In genomic region chr11:119361961-119362725, GRCh38 we compare ENCODE assay signal across 11 cellular contexts. TPM values are rescaled to one million over a fixed set of nuclear protein-coding genes. Genes with fewer than 3 reads are reported as not detected.
DNase-seq lines count a peak whose midpoint lies in the region; ATAC-seq, FAIRE-seq and TF ChIP-seq lines count a peak whose summit lies in the region.
"Had no signal": no experiment of that assay in that cellular context is flagged by ENCODE, and none has a peak within 500 bp of the region (broad histone marks: within the 10 kb centered on the region; RNA-seq: fewer than 3 reads in every experiment).

No MANE protein-coding gene starts in this region.

- intact Hi-C loops in HepG2 (cut with micrococcal nuclease; ENCODE audit: unreplicated experiment) = no loop called here

- no peaks in the 10 kb centered on the region for H3K9me3 Mint-ChIP-seq in activated T-cell treated with anti-CD3 and anti-CD28 coated beads, Interleukin-2, amount 50 U/mL, for 4 hours
- H3K9me3 Mint-ChIP-seq: stimulated activated naive CD8-positive, alpha-beta T cell treated with anti-CD3 and anti-CD28 coated beads, Interleukin-15, amount 100 ng/mL, for 72 hours had no signal

- H3K36me3 Mint-ChIP-seq in activated T-cell treated with anti-CD3 and anti-CD28 coated beads, Interleukin-2, amount 50 U/mL, for 4 hours (ENCODE audit: insufficient read depth) = no peaks in the 10 kb centered on the region

- 91% methylated on average over 10 of the region's 11 CpGs for whole genome bisulfite sequencing in HepG2 (ENCODE audit: low lambda C conversion rate)
- WGBS in tibial nerve, 2 donors = 73 to 80% methylated on average over 11 of the region's 11 CpGs

- H3K27me3 Mint-ChIP-seq in activated T-cell treated with anti-CD3 and anti-CD28 coated beads, Interleukin-2, amount 50 U/mL, for 4 hours (ENCODE audit: low read depth) = peaks cover 45% of the 10 kb centered on the region

- ATAC-seq in activated T-cell treated with anti-CD3 and anti-CD28 coated beads, Interleukin-2, amount 50 U/mL, for 4 hours = no peak
- ATAC-seq in HepG2 = no peak
- ATAC-seq in GM21529 (IDR thresholded peaks at IDR 0.05; ENCODE audit: unreplicated experiment) = no peak

- H3K27me3 ChIP-seq in HepG2 (ENCODE audit: control insufficient read depth in 1 of 2, insufficient read depth in 2 of 2, low read length in 2 of 2) (no peaks in the 10 kb centered on the region), tibial nerve (peaks cover 0 to 4% of the 10 kb centered on the region in 2 donors)

- POLR2A ChIA-PET in HepG2 (lab: Yijun Ruan, JAX) = interaction anchor here (1.1 to 2.3 kb wide), 7 partner anchors 8 to 24 kb away, joined by 3 to 12 read pairs (median 5); partner anchors contain the start of gene USP2

- FAIRE-seq in HepG2 (lab: Jason Lieb, UNC) = no peak

- TF ChIP-seq CTCF in HepG2 (CRISPR knock-in tag; IDR thresholded peaks at IDR 0.05) (no peak), tibial nerve (IDR thresholded peaks at IDR 0.05) (no peak)

- H3K4me3 ChIP-seq in HepG2 (replicated peaks in 1 of 3; ENCODE audit: insufficient read depth in 1 of 3, low read depth in 2 of 3, low read length in 3 of 3) (no peak overlapping the region), tibial nerve (peak overlapping the region in 2 of 4 donors; percentile 35 to 62)

- H3K4me3 Mint-ChIP-seq in activated T-cell treated with anti-CD3 and anti-CD28 coated beads, Interleukin-2, amount 50 U/mL, for 4 hours = peak overlapping the region; percentile 33

- in situ Hi-C loops in HepG2 (cut with HindIII; ENCODE audit: extremely low pct_ligation_motif_present, low pct_unique_long_range_greater_than_20kb) = no loop called here

- no peak for TF ChIP-seq RAD21 in HepG2 (CRISPR knock-in tag; IDR thresholded peaks at IDR 0.05)

- H3K4me1 Mint-ChIP-seq in activated T-cell treated with anti-CD3 and anti-CD28 coated beads, Interleukin-2, amount 50 U/mL, for 4 hours (ENCODE audit: low read depth) = peaks cover 12% of the 10 kb centered on the region

- TF ChIP-seq EP300 in HepG2 (IDR thresholded peaks at IDR 0.05; ENCODE audit: low read depth in 2 of 2, low read length in 2 of 2) (no peak), HepG2 (CRISPR knock-in tag; IDR thresholded peaks at IDR 0.05; ENCODE audit: borderline replicate concordance) (no peak), tibial nerve (IDR thresholded peaks at IDR 0.05) (no peak)

- no TSS peak for BruUV-seq in HepG2 (replicated peaks; lab: Mats Ljungman, UMichigan)

- DNase-seq in activated T-cell treated with anti-CD3 and anti-CD28 coated beads, Interleukin-2, amount 50 U/mL, for 4 hours = no peak
- DNase-seq in activated T-cell treated with anti-CD3 and anti-CD28 coated beads, Interleukin-2, amount 50 U/mL, for 1 hour = no peak
- DNase-seq in HepG2 (ENCODE audit: low spot score) (no peak), tibial nerve (ENCODE audit: low spot score in 2 of 2) (no peak), cortex of kidney (lab: John Stamatoyannopoulos, UW) (no peak)
- DNase-seq: activated CD4-positive, alpha-beta T cell treated with anti-CD3 and anti-CD28 coated beads, Interleukin-2, amount 50 U/mL, for 4 hours; stimulated activated naive CD8-positive, alpha-beta T cell treated with anti-CD3 and anti-CD28 coated beads, Interleukin-15, amount 100 ng/mL, for 72 hours had no signal

- TF ChIP-seq POLR2A in HepG2 (IDR thresholded peaks at IDR 0.05; ENCODE audit: insufficient read depth in 1 of 2, low read depth in 2 of 2, low read length in 2 of 2) = no peak
- TF ChIP-seq POLR2A in tibial nerve (IDR thresholded peaks at IDR 0.05) = no peak

- peak overlapping the region; percentile 44 for H3K27ac ChIP-seq in HepG2 (ENCODE audit: extremely low read length, insufficient read depth, low read length)
- H3K27ac ChIP-seq in tibial nerve = peak overlapping the region; percentile 17 to 89 (median 76)

- CTCF ChIA-PET in HepG2 (lab: Yijun Ruan, JAX; ENCODE audit: low intra/inter-chr PET ratio, low total read pairs) = no interaction called here

- H2AFZ ChIP-seq in HepG2 (ENCODE audit: low read length) = no peak overlapping the region

- H3K9ac ChIP-seq in HepG2 (ENCODE audit: insufficient read depth, low read depth, low read length) = no peak overlapping the region

- H3K9me3 ChIP-seq in HepG2 (ENCODE audit: low read length) (no peaks in the 10 kb centered on the region), tibial nerve (no peaks in the 10 kb centered on the region)

- peaks cover 7% of the 10 kb centered on the region for H3K79me2 ChIP-seq in HepG2 (ENCODE audit: insufficient read depth, low read length)

- H4K20me1 ChIP-seq in HepG2 (ENCODE audit: insufficient read depth, low read length) = no peaks in the 10 kb centered on the region; the same call in 1 of the 2 replicates

- H3K4me2 ChIP-seq in HepG2 (ENCODE audit: low read depth, low read length) = no peak overlapping the region

- H3K36me3 ChIP-seq in HepG2 (replicated peaks in 1 of 2; ENCODE audit: control insufficient read depth in 1 of 2, insufficient read depth in 2 of 2, low read length in 2 of 2) (peaks cover 5 to 24% of the 10 kb centered on the region in 2 experiments; a peak in 4 of 5 replicates), tibial nerve (peaks cover 0 to 29% (median 0%) of the 10 kb centered on the region in 3 donors)

- H3K4me1 ChIP-seq in HepG2 (ENCODE audit: insufficient read depth, low read length) = peaks cover 69% of the 10 kb centered on the region
- peaks cover 0 to 63% (median 20%) of the 10 kb centered on the region in 4 donors for H3K4me1 ChIP-seq in tibial nerve

RNA-seq across cellular contexts. Expression of gene MFRP, which starts 15.6 kb away (rescaled TPM):
- total RNA-seq in activated T-cell treated with anti-CD3 and anti-CD28 coated beads, Interleukin-2, amount 50 U/mL, for 4 hours = not detected
- not detected in 2 replicates for total RNA-seq in HepG2 (2016; rRNA removed; fragmentation: Illumina TruSeq; extraction: Trizol)
- not detected in 2 replicates for total RNA-seq in HepG2 (2016; cell fraction: cytosol; rRNA removed; fragmentation: Illumina TruSeq; extraction: Trizol; ENCODE audit: low read depth)
- not detected in 2 replicates for total RNA-seq in HepG2 (2016; cell fraction: insoluble cytoplasmic fraction; rRNA removed; fragmentation: Illumina TruSeq; extraction: Trizol)
- total RNA-seq in HepG2 (2016; cell fraction: membrane; rRNA removed; fragmentation: Illumina TruSeq; extraction: Trizol) = not detected in 2 replicates
- total RNA-seq in HepG2 (2016; cell fraction: nucleus; rRNA removed; fragmentation: Illumina TruSeq; extraction: Trizol) = not detected in 2 replicates
- not detected in 2 replicates for polyA plus RNA-seq in HepG2 (2011; rRNA removed)
- polyA plus RNA-seq in HepG2 (2011; cell fraction: cytosol; rRNA removed) = not detected in 2 replicates
- not detected in 2 replicates for polyA plus RNA-seq in HepG2 (2011; cell fraction: nucleus; rRNA removed)
- polyA plus RNA-seq in HepG2 (2012) = not detected in 2 replicates
- polyA plus RNA-seq in HepG2 (2016; cell fraction: cytosol; fragmentation: Illumina TruSeq; extraction: Trizol; ENCODE audit: low read depth) = not detected in 2 replicates
- polyA plus RNA-seq in HepG2 (2016; cell fraction: insoluble cytoplasmic fraction; fragmentation: Illumina TruSeq; extraction: Trizol; ENCODE audit: low read depth) = not detected in 2 replicates
- not detected in 2 replicates for polyA plus RNA-seq in HepG2 (2016; cell fraction: membrane; fragmentation: Illumina TruSeq; extraction: Trizol; ENCODE audit: low read depth)
- not detected in 2 replicates for polyA plus RNA-seq in HepG2 (2016; cell fraction: nucleus; fragmentation: Illumina TruSeq; extraction: Trizol; ENCODE audit: insufficient read depth, low read depth)
- polyA minus RNA-seq in HepG2 (2011; rRNA and poly(A)+ RNA removed; ENCODE audit: low replicate concordance) = not detected in 2 replicates
- polyA minus RNA-seq in HepG2 (2011; cell fraction: cytosol; rRNA and poly(A)+ RNA removed) = not detected in 2 replicates
- not detected in 2 replicates for polyA minus RNA-seq in HepG2 (2011; cell fraction: nucleus; rRNA and poly(A)+ RNA removed)
- under 1 TPM in 1 of 4 donors, not detected in 3; 0.44 TPM for total RNA-seq in tibial nerve
- total RNA-seq: dermis microvascular lymphatic vessel endothelial cell, mucosa of gallbladder had no signal
- polyA plus RNA-seq: BJ had no signal

RNA-seq across cellular contexts. Expression of gene USP2, which starts 19.3 kb away (rescaled TPM):
- under 1 TPM; 0.19 to 0.53 (median 0.37) TPM for total RNA-seq in activated T-cell treated with anti-CD3 and anti-CD28 coated beads, Interleukin-2, amount 50 U/mL, for 4 hours
- total RNA-seq in HepG2 (2016; rRNA removed; fragmentation: Illumina TruSeq; extraction: Trizol) = 6.0 and 7.2 TPM in 2 replicates
- total RNA-seq in HepG2 (2016; cell fraction: cytosol; rRNA removed; fragmentation: Illumina TruSeq; extraction: Trizol; ENCODE audit: low read depth) = 1.1 and 1.7 TPM in 2 replicates
- 6.5 and 7.1 TPM in 2 replicates for total RNA-seq in HepG2 (2016; cell fraction: insoluble cytoplasmic fraction; rRNA removed; fragmentation: Illumina TruSeq; extraction: Trizol)
- total RNA-seq in HepG2 (2016; cell fraction: membrane; rRNA removed; fragmentation: Illumina TruSeq; extraction: Trizol) = 5.7 and 5.9 TPM in 2 replicates
- total RNA-seq in HepG2 (2016; cell fraction: nucleus; rRNA removed; fragmentation: Illumina TruSeq; extraction: Trizol) = 5.8 and 7.8 TPM in 2 replicates
- polyA plus RNA-seq in HepG2 (2011; rRNA removed) = 2.5 and 3.2 TPM in 2 replicates
- 2.2 TPM in 2 replicates for polyA plus RNA-seq in HepG2 (2011; cell fraction: cytosol; rRNA removed)
- polyA plus RNA-seq in HepG2 (2011; cell fraction: nucleus; rRNA removed) = 4.4 and 4.7 TPM in 2 replicates
- polyA plus RNA-seq in HepG2 (2012) = 2.5 and 3.0 TPM in 2 replicates
- 1.1 and 1.3 TPM in 2 replicates for polyA plus RNA-seq in HepG2 (2016; cell fraction: cytosol; fragmentation: Illumina TruSeq; extraction: Trizol; ENCODE audit: low read depth)
- polyA plus RNA-seq in HepG2 (2016; cell fraction: insoluble cytoplasmic fraction; fragmentation: Illumina TruSeq; extraction: Trizol; ENCODE audit: low read depth) = 7.6 and 11.3 TPM in 2 replicates
- 4.1 and 4.2 TPM in 2 replicates for polyA plus RNA-seq in HepG2 (2016; cell fraction: membrane; fragmentation: Illumina TruSeq; extraction: Trizol; ENCODE audit: low read depth)
- 22.1 and 23.0 TPM in 2 replicates for polyA plus RNA-seq in HepG2 (2016; cell fraction: nucleus; fragmentation: Illumina TruSeq; extraction: Trizol; ENCODE audit: insufficient read depth, low read depth)
- polyA minus RNA-seq in HepG2 (2011; rRNA and poly(A)+ RNA removed; ENCODE audit: low replicate concordance) = 5.4 and 5.9 TPM in 2 replicates
- 4.0 and 5.4 TPM in 2 replicates for polyA minus RNA-seq in HepG2 (2011; cell fraction: cytosol; rRNA and poly(A)+ RNA removed)
- polyA minus RNA-seq in HepG2 (2011; cell fraction: nucleus; rRNA and poly(A)+ RNA removed) = 2.4 and 5.7 TPM in 2 replicates
- total RNA-seq in tibial nerve = 10 to 100 TPM in 2 of 4 donors, 1 to 10 TPM in 2; 2.1 to 18.4 (median 11.6) TPM

RNA-seq across cellular contexts. Expression of gene C1QTNF5, which starts 21.5 kb away (rescaled TPM):
- total RNA-seq in activated T-cell treated with anti-CD3 and anti-CD28 coated beads, Interleukin-2, amount 50 U/mL, for 4 hours = not detected
- total RNA-seq in HepG2 (2016; rRNA removed; fragmentation: Illumina TruSeq; extraction: Trizol) (0.77 and 1.2 TPM in 2 replicates), tibial nerve (10 to 100 TPM; 12.5 to 55.2 (median 34.1) TPM)
- 0.26 and 0.40 TPM in 2 replicates for total RNA-seq in HepG2 (2016; cell fraction: cytosol; rRNA removed; fragmentation: Illumina TruSeq; extraction: Trizol; ENCODE audit: low read depth)
- 0.76 and 0.78 TPM in 2 replicates for total RNA-seq in HepG2 (2016; cell fraction: insoluble cytoplasmic fraction; rRNA removed; fragmentation: Illumina TruSeq; extraction: Trizol)
- total RNA-seq in HepG2 (2016; cell fraction: membrane; rRNA removed; fragmentation: Illumina TruSeq; extraction: Trizol) = 0.28 and 0.45 TPM in 2 replicates
- total RNA-seq in HepG2 (2016; cell fraction: nucleus; rRNA removed; fragmentation: Illumina TruSeq; extraction: Trizol) = 0.47 and 0.91 TPM in 2 replicates
- 0.86 TPM in 2 replicates for polyA plus RNA-seq in HepG2 (2011; rRNA removed)
- 0.91 and 1.1 TPM in 2 replicates for polyA plus RNA-seq in HepG2 (2011; cell fraction: cytosol; rRNA removed)
- polyA plus RNA-seq in HepG2 (2011; cell fraction: nucleus; rRNA removed) = 0.96 and 1.1 TPM in 2 replicates
- 0.19 and 0.53 TPM in 2 replicates for polyA plus RNA-seq in HepG2 (2012)
- 0.25 and 0.45 TPM in 2 replicates for polyA plus RNA-seq in HepG2 (2016; cell fraction: cytosol; fragmentation: Illumina TruSeq; extraction: Trizol; ENCODE audit: low read depth)
- polyA plus RNA-seq in HepG2 (2016; cell fraction: insoluble cytoplasmic fraction; fragmentation: Illumina TruSeq; extraction: Trizol; ENCODE audit: low read depth) = 0.39 and 0.53 TPM in 2 replicates
- 0.16 and 0.49 TPM in 2 replicates for polyA plus RNA-seq in HepG2 (2016; cell fraction: membrane; fragmentation: Illumina TruSeq; extraction: Trizol; ENCODE audit: low read depth)
- 1.1 and 1.6 TPM in 2 replicates for polyA plus RNA-seq in HepG2 (2016; cell fraction: nucleus; fragmentation: Illumina TruSeq; extraction: Trizol; ENCODE audit: insufficient read depth, low read depth)
- 0.94 TPM in 1 of 2 replicates, not detected in the other for polyA minus RNA-seq in HepG2 (2011; rRNA and poly(A)+ RNA removed; ENCODE audit: low replicate concordance)
- not detected in 2 replicates for polyA minus RNA-seq in HepG2 (2011; cell fraction: cytosol; rRNA and poly(A)+ RNA removed)
- not detected in 2 replicates for polyA minus RNA-seq in HepG2 (2011; cell fraction: nucleus; rRNA and poly(A)+ RNA removed)

RNA-seq across cellular contexts. Expression of gene RNF26, which starts 27.8 kb away (rescaled TPM):
- 10 to 100 TPM; 18.6 to 20.7 (median 18.9) TPM for total RNA-seq in activated T-cell treated with anti-CD3 and anti-CD28 coated beads, Interleukin-2, amount 50 U/mL, for 4 hours
- total RNA-seq in HepG2 (2016; rRNA removed; fragmentation: Illumina TruSeq; extraction: Trizol) = 11.9 and 20.8 TPM in 2 replicates
- total RNA-seq in HepG2 (2016; cell fraction: cytosol; rRNA removed; fragmentation: Illumina TruSeq; extraction: Trizol; ENCODE audit: low read depth) = 5.1 and 5.5 TPM in 2 replicates
- 11.0 and 17.9 TPM in 2 replicates for total RNA-seq in HepG2 (2016; cell fraction: insoluble cytoplasmic fraction; rRNA removed; fragmentation: Illumina TruSeq; extraction: Trizol)
- 25.7 and 27.9 TPM in 2 replicates for total RNA-seq in HepG2 (2016; cell fraction: membrane; rRNA removed; fragmentation: Illumina TruSeq; extraction: Trizol)
- total RNA-seq in HepG2 (2016; cell fraction: nucleus; rRNA removed; fragmentation: Illumina TruSeq; extraction: Trizol) = 16.9 and 17.9 TPM in 2 replicates
- polyA plus RNA-seq in HepG2 (2011; rRNA removed) = 26.3 and 28.8 TPM in 2 replicates
- 33.9 and 41.8 TPM in 2 replicates for polyA plus RNA-seq in HepG2 (2011; cell fraction: cytosol; rRNA removed)
- polyA plus RNA-seq in HepG2 (2011; cell fraction: nucleus; rRNA removed) = 21.0 and 21.5 TPM in 2 replicates
- polyA plus RNA-seq in HepG2 (2012) = 29.6 and 32.1 TPM in 2 replicates
- 16.4 and 19.4 TPM in 2 replicates for polyA plus RNA-seq in HepG2 (2016; cell fraction: cytosol; fragmentation: Illumina TruSeq; extraction: Trizol; ENCODE audit: low read depth)
- polyA plus RNA-seq in HepG2 (2016; cell fraction: insoluble cytoplasmic fraction; fragmentation: Illumina TruSeq; extraction: Trizol; ENCODE audit: low read depth) = 51.2 and 62.2 TPM in 2 replicates
- polyA plus RNA-seq in HepG2 (2016; cell fraction: membrane; fragmentation: Illumina TruSeq; extraction: Trizol; ENCODE audit: low read depth) = 61.9 and 66.3 TPM in 2 replicates
- polyA plus RNA-seq in HepG2 (2016; cell fraction: nucleus; fragmentation: Illumina TruSeq; extraction: Trizol; ENCODE audit: insufficient read depth, low read depth) = 50.4 and 51.8 TPM in 2 replicates
- polyA minus RNA-seq in HepG2 (2011; rRNA and poly(A)+ RNA removed; ENCODE audit: low replicate concordance) = 92.7 and 163 TPM in 2 replicates
- 34.6 and 35.6 TPM in 2 replicates for polyA minus RNA-seq in HepG2 (2011; cell fraction: cytosol; rRNA and poly(A)+ RNA removed)
- polyA minus RNA-seq in HepG2 (2011; cell fraction: nucleus; rRNA and poly(A)+ RNA removed) = 16.9 and 21.8 TPM in 2 replicates
- total RNA-seq in tibial nerve = 10 to 100 TPM; 13.8 to 19.2 (median 15.9) TPM

RNA-seq across cellular contexts. Expression of gene MCAM, which starts 45.2 kb away (rescaled TPM):
- total RNA-seq in activated T-cell treated with anti-CD3 and anti-CD28 coated beads, Interleukin-2, amount 50 U/mL, for 4 hours = 1 to 10 TPM in 2 of 3 donors, under 1 TPM in 1; 0.96 to 3.2 (median 2.1) TPM
- 5.9 and 15.2 TPM in 2 replicates for total RNA-seq in HepG2 (2016; rRNA removed; fragmentation: Illumina TruSeq; extraction: Trizol)
- 0.97 and 1.4 TPM in 2 replicates for total RNA-seq in HepG2 (2016; cell fraction: cytosol; rRNA removed; fragmentation: Illumina TruSeq; extraction: Trizol; ENCODE audit: low read depth)
- 5.2 and 13.8 TPM in 2 replicates for total RNA-seq in HepG2 (2016; cell fraction: insoluble cytoplasmic fraction; rRNA removed; fragmentation: Illumina TruSeq; extraction: Trizol)
- 2.5 and 3.3 TPM in 2 replicates for total RNA-seq in HepG2 (2016; cell fraction: membrane; rRNA removed; fragmentation: Illumina TruSeq; extraction: Trizol)
- 13.7 and 14.4 TPM in 2 replicates for total RNA-seq in HepG2 (2016; cell fraction: nucleus; rRNA removed; fragmentation: Illumina TruSeq; extraction: Trizol)
- polyA plus RNA-seq in HepG2 (2011; rRNA removed) = 12.1 and 18.6 TPM in 2 replicates
- polyA plus RNA-seq in HepG2 (2011; cell fraction: cytosol; rRNA removed) = 33.4 and 50.2 TPM in 2 replicates
- polyA plus RNA-seq in HepG2 (2011; cell fraction: nucleus; rRNA removed) = 24.8 and 27.5 TPM in 2 replicates
- 4.0 and 15.6 TPM in 2 replicates for polyA plus RNA-seq in HepG2 (2012)
- polyA plus RNA-seq in HepG2 (2016; cell fraction: cytosol; fragmentation: Illumina TruSeq; extraction: Trizol; ENCODE audit: low read depth) = 0.68 and 0.83 TPM in 2 replicates
- polyA plus RNA-seq in HepG2 (2016; cell fraction: insoluble cytoplasmic fraction; fragmentation: Illumina TruSeq; extraction: Trizol; ENCODE audit: low read depth) = 3.9 and 5.4 TPM in 2 replicates
- 1.1 and 2.3 TPM in 2 replicates for polyA plus RNA-seq in HepG2 (2016; cell fraction: membrane; fragmentation: Illumina TruSeq; extraction: Trizol; ENCODE audit: low read depth)
- 18.8 and 20.4 TPM in 2 replicates for polyA plus RNA-seq in HepG2 (2016; cell fraction: nucleus; fragmentation: Illumina TruSeq; extraction: Trizol; ENCODE audit: insufficient read depth, low read depth)
- 29.9 and 104 TPM in 2 replicates for polyA minus RNA-seq in HepG2 (2011; rRNA and poly(A)+ RNA removed; ENCODE audit: low replicate concordance)
- 14.3 and 15.4 TPM in 2 replicates for polyA minus RNA-seq in HepG2 (2011; cell fraction: cytosol; rRNA and poly(A)+ RNA removed)
- polyA minus RNA-seq in HepG2 (2011; cell fraction: nucleus; rRNA and poly(A)+ RNA removed) = 13.8 and 15.8 TPM in 2 replicates
- 1,000 to 10,000 TPM in 1 of 4 donors, 100 to 1,000 TPM in 3; 612 to 1,198 (median 830) TPM for total RNA-seq in tibial nerve

Comparison
In these comparisons a context has a peak if more than half of its experiments do, and no peak if none do; other contexts are left out.
1. RNA of gene C1QTNF5, which starts 21.5 kb away (total RNA-seq): 12.5 to 55.2 TPM in tibial nerve; 0.26 to 1.2 TPM in HepG2 and not detected in activated T-cell treated with anti-CD3 and anti-CD28 coated beads, Interleukin-2, amount 50 U/mL, for 4 hours; every median in the first group is over 4 times any median in the second.